ENCODE assay signal across 1 cellular context in the genomic region with DNA sequence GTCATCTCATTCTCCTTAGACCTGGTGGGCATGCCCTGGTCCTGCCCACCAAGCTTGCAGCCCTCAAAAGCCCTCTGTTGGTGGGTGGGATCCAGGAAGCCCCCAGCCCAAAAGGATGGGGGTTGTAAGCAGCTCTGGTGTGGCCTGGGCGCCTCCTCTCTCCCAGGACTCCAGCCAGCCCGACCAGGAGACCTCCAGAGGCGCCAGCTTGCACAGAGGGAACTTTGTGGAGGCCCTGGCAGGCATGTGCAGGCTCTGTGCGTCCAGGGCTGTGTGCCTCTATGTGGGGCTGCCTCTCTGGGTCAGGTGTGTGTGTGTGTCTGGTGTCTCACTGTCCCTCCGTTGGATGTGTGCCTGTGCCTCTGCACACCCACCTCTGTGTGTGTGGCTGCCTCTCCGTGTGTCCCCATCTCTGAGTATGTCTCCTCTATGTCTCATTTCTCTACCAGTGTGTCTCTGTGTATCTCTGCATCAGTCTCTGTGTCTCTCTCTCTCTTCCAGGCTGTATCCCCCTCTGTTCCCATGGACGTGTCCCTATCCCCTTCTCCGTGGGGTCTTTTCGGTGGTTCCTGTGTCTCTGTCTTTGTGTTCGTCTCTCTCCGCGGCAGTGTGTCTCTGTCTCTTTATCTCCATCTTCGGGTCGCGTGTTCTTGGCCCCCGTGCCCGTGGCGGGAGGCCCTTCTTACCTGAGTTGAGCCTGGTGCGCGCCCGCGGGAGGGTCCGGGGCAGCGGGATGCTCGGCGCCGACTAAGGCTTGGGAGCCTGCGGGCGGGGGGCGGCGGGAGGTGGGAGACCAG.
TF ChIP-seq lines count a peak whose summit lies in the region.

No MANE protein-coding gene starts in this region.

TF ChIP-seq in HEK293, 187 proteins besides CTCF, POLR2A, EP300 and RAD21 (continued from another document and continues in another):
- TF ChIP-seq, protein P1, sequence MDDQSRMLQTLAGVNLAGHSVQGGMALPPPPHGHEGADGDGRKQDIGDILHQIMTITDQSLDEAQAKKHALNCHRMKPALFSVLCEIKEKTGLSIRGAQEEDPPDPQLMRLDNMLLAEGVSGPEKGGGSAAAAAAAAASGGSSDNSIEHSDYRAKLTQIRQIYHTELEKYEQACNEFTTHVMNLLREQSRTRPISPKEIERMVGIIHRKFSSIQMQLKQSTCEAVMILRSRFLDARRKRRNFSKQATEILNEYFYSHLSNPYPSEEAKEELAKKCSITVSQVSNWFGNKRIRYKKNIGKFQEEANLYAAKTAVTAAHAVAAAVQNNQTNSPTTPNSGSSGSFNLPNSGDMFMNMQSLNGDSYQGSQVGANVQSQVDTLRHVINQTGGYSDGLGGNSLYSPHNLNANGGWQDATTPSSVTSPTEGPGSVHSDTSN (CRISPR knock-in tag; IDR thresholded peaks at IDR 0.05): no peak
- TF ChIP-seq ZBTB8A (tag by site-specific recombination; IDR thresholded peaks at IDR 0.05): peak; percentile 57
- TF ChIP-seq ZNF184 (tag by site-specific recombination; IDR thresholded peaks at IDR 0.05): no peak
- TF ChIP-seq, protein P2, sequence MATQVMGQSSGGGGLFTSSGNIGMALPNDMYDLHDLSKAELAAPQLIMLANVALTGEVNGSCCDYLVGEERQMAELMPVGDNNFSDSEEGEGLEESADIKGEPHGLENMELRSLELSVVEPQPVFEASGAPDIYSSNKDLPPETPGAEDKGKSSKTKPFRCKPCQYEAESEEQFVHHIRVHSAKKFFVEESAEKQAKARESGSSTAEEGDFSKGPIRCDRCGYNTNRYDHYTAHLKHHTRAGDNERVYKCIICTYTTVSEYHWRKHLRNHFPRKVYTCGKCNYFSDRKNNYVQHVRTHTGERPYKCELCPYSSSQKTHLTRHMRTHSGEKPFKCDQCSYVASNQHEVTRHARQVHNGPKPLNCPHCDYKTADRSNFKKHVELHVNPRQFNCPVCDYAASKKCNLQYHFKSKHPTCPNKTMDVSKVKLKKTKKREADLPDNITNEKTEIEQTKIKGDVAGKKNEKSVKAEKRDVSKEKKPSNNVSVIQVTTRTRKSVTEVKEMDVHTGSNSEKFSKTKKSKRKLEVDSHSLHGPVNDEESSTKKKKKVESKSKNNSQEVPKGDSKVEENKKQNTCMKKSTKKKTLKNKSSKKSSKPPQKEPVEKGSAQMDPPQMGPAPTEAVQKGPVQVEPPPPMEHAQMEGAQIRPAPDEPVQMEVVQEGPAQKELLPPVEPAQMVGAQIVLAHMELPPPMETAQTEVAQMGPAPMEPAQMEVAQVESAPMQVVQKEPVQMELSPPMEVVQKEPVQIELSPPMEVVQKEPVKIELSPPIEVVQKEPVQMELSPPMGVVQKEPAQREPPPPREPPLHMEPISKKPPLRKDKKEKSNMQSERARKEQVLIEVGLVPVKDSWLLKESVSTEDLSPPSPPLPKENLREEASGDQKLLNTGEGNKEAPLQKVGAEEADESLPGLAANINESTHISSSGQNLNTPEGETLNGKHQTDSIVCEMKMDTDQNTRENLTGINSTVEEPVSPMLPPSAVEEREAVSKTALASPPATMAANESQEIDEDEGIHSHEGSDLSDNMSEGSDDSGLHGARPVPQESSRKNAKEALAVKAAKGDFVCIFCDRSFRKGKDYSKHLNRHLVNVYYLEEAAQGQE (tag by site-specific recombination; IDR thresholded peaks at IDR 0.05): no peak
- peak; percentile 73 for TF ChIP-seq ZIC2 (tag by site-specific recombination; IDR thresholded peaks at IDR 0.05)
- TF ChIP-seq REPIN1 (tag by site-specific recombination; IDR thresholded peaks at IDR 0.05; ENCODE audit: low read depth): no peak
- TF ChIP-seq MYNN (tag by site-specific recombination; IDR thresholded peaks at IDR 0.05; ENCODE audit: borderline replicate concordance): no peak
- no peak for TF ChIP-seq ZNF114 (tag by site-specific recombination; IDR thresholded peaks at IDR 0.05)
- TF ChIP-seq ZNF354C (tag by site-specific recombination; IDR thresholded peaks at IDR 0.05; ENCODE audit: borderline replicate concordance, low read depth): no peak
- TF ChIP-seq, protein P3, sequence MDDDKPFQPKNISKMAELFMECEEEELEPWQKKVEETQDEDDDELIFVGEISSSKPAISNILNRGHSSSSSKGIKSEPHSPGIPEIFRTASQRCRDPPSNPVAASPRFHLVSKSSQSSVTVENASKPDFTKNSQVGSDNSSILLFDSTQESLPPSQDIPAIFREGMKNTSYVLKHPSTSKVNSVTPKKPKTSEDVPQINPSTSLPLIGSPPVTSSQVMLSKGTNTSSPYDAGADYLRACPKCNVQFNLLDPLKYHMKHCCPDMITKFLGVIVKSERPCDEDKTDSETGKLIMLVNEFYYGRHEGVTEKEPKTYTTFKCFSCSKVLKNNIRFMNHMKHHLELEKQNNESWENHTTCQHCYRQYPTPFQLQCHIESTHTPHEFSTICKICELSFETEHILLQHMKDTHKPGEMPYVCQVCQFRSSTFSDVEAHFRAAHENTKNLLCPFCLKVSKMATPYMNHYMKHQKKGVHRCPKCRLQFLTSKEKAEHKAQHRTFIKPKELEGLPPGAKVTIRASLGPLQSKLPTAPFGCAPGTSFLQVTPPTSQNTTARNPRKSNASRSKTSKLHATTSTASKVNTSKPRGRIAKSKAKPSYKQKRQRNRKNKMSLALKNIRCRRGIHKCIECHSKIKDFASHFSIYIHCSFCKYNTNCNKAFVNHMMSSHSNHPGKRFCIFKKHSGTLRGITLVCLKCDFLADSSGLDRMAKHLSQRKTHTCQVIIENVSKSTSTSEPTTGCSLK (tag by site-specific recombination; IDR thresholded peaks at IDR 0.05): no peak
- no peak for TF ChIP-seq ZNF214 (tag by site-specific recombination; IDR thresholded peaks at IDR 0.05; ENCODE audit: borderline replicate concordance)
- TF ChIP-seq IKZF3 (tag by site-specific recombination; IDR thresholded peaks at IDR 0.05): no peak
- TF ChIP-seq ZNF221 (tag by site-specific recombination; IDR thresholded peaks at IDR 0.05; ENCODE audit: borderline replicate concordance): no peak
- no peak for TF ChIP-seq SCRT2 (tag by site-specific recombination; IDR thresholded peaks at IDR 0.05)
- no peak for TF ChIP-seq ZNF10 (tag by site-specific recombination; IDR thresholded peaks at IDR 0.05)
- TF ChIP-seq, protein P4, sequence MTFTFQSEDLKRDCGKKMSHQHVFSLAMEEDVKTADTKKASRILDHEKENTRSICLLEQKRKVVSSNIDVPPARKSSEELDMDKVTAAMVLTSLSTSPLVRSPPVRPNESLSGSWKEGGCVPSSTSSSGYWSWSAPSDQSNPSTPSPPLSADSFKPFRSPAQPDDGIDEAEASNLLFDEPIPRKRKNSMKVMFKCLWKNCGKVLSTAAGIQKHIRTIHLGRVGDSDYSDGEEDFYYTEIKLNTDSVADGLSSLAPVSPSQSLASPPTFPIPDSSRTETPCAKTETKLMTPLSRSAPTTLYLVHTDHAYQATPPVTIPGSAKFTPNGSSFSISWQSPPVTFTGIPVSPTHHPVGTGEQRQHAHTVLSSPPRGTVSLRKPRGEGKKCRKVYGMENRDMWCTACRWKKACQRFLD (tag by site-specific recombination; IDR thresholded peaks at IDR 0.05): no peak
- TF ChIP-seq, protein P5, sequence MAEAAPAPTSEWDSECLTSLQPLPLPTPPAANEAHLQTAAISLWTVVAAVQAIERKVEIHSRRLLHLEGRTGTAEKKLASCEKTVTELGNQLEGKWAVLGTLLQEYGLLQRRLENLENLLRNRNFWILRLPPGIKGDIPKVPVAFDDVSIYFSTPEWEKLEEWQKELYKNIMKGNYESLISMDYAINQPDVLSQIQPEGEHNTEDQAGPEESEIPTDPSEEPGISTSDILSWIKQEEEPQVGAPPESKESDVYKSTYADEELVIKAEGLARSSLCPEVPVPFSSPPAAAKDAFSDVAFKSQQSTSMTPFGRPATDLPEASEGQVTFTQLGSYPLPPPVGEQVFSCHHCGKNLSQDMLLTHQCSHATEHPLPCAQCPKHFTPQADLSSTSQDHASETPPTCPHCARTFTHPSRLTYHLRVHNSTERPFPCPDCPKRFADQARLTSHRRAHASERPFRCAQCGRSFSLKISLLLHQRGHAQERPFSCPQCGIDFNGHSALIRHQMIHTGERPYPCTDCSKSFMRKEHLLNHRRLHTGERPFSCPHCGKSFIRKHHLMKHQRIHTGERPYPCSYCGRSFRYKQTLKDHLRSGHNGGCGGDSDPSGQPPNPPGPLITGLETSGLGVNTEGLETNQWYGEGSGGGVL (tag by site-specific recombination; IDR thresholded peaks at IDR 0.05): peak; percentile 57
- no peak for TF ChIP-seq ZNF473 (tag by site-specific recombination; IDR thresholded peaks at IDR 0.05)
- TF ChIP-seq, protein P6, sequence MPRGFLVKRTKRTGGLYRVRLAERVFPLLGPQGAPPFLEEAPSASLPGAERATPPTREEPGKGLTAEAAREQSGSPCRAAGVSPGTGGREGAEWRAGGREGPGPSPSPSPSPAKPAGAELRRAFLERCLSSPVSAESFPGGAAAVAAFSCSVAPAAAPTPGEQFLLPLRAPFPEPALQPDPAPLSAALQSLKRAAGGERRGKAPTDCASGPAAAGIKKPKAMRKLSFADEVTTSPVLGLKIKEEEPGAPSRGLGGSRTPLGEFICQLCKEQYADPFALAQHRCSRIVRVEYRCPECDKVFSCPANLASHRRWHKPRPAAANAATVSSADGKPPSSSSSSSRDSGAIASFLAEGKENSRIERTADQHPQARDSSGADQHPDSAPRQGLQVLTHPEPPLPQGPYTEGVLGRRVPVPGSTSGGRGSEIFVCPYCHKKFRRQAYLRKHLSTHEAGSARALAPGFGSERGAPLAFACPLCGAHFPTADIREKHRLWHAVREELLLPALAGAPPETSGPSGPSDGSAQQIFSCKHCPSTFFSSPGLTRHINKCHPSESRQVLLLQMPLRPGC (tag by site-specific recombination; IDR thresholded peaks at IDR 0.05): no peak
- TF ChIP-seq GLIS2 (tag by site-specific recombination; IDR thresholded peaks at IDR 0.05): peak; percentile 20
- no peak for TF ChIP-seq ZFP37 (tag by site-specific recombination; IDR thresholded peaks at IDR 0.05)
- TF ChIP-seq ZNF248 (tag by site-specific recombination; IDR thresholded peaks at IDR 0.05): no peak
- TF ChIP-seq ZEB2 (tag by site-specific recombination; IDR thresholded peaks at IDR 0.05): peak; percentile 30; the same call in 1 of the 2 replicates
- no peak for TF ChIP-seq ZNF138 (tag by site-specific recombination; IDR thresholded peaks at IDR 0.05; ENCODE audit: borderline replicate concordance)
- no peak for TF ChIP-seq SP3 (tag by site-specific recombination; IDR thresholded peaks at IDR 0.05)
- no peak for TF ChIP-seq SCRT1 (tag by site-specific recombination; IDR thresholded peaks at IDR 0.05; ENCODE audit: borderline replicate concordance)
- TF ChIP-seq RBAK (tag by site-specific recombination; IDR thresholded peaks at IDR 0.05): no peak
- TF ChIP-seq, protein P7, sequence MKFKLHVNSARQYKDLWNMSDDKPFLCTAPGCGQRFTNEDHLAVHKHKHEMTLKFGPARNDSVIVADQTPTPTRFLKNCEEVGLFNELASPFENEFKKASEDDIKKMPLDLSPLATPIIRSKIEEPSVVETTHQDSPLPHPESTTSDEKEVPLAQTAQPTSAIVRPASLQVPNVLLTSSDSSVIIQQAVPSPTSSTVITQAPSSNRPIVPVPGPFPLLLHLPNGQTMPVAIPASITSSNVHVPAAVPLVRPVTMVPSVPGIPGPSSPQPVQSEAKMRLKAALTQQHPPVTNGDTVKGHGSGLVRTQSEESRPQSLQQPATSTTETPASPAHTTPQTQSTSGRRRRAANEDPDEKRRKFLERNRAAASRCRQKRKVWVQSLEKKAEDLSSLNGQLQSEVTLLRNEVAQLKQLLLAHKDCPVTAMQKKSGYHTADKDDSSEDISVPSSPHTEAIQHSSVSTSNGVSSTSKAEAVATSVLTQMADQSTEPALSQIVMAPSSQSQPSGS (tag by site-specific recombination; IDR thresholded peaks at IDR 0.05; ENCODE audit: low read depth): no peak
- TF ChIP-seq, protein P8, sequence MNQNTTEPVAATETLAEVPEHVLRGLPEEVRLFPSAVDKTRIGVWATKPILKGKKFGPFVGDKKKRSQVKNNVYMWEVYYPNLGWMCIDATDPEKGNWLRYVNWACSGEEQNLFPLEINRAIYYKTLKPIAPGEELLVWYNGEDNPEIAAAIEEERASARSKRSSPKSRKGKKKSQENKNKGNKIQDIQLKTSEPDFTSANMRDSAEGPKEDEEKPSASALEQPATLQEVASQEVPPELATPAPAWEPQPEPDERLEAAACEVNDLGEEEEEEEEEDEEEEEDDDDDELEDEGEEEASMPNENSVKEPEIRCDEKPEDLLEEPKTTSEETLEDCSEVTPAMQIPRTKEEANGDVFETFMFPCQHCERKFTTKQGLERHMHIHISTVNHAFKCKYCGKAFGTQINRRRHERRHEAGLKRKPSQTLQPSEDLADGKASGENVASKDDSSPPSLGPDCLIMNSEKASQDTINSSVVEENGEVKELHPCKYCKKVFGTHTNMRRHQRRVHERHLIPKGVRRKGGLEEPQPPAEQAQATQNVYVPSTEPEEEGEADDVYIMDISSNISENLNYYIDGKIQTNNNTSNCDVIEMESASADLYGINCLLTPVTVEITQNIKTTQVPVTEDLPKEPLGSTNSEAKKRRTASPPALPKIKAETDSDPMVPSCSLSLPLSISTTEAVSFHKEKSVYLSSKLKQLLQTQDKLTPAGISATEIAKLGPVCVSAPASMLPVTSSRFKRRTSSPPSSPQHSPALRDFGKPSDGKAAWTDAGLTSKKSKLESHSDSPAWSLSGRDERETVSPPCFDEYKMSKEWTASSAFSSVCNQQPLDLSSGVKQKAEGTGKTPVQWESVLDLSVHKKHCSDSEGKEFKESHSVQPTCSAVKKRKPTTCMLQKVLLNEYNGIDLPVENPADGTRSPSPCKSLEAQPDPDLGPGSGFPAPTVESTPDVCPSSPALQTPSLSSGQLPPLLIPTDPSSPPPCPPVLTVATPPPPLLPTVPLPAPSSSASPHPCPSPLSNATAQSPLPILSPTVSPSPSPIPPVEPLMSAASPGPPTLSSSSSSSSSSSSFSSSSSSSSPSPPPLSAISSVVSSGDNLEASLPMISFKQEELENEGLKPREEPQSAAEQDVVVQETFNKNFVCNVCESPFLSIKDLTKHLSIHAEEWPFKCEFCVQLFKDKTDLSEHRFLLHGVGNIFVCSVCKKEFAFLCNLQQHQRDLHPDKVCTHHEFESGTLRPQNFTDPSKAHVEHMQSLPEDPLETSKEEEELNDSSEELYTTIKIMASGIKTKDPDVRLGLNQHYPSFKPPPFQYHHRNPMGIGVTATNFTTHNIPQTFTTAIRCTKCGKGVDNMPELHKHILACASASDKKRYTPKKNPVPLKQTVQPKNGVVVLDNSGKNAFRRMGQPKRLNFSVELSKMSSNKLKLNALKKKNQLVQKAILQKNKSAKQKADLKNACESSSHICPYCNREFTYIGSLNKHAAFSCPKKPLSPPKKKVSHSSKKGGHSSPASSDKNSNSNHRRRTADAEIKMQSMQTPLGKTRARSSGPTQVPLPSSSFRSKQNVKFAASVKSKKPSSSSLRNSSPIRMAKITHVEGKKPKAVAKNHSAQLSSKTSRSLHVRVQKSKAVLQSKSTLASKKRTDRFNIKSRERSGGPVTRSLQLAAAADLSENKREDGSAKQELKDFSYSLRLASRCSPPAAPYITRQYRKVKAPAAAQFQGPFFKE (tag by site-specific recombination; IDR thresholded peaks at IDR 0.05; ENCODE audit: borderline replicate concordance): no peak
- no peak for TF ChIP-seq PRDM1 (tag by site-specific recombination; IDR thresholded peaks at IDR 0.05)
- peak; percentile 51; the same call in 1 of the 2 replicates for TF ChIP-seq ZBTB17 (tag by site-specific recombination; IDR thresholded peaks at IDR 0.05)
- no peak for TF ChIP-seq KLF8 (tag by site-specific recombination; IDR thresholded peaks at IDR 0.05)
- TF ChIP-seq, protein P9, sequence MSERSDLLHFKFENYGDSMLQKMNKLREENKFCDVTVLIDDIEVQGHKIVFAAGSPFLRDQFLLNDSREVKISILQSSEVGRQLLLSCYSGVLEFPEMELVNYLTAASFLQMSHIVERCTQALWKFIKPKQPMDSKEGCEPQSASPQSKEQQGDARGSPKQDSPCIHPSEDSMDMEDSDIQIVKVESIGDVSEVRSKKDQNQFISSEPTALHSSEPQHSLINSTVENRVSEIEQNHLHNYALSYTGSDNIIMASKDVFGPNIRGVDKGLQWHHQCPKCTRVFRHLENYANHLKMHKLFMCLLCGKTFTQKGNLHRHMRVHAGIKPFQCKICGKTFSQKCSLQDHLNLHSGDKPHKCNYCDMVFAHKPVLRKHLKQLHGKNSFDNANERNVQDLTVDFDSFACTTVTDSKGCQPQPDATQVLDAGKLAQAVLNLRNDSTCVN (tag by site-specific recombination; optimal IDR thresholded peaks at IDR 0.05): peak; percentile 68
- TF ChIP-seq ZBTB7A (tag by site-specific recombination; IDR thresholded peaks at IDR 0.05; ENCODE audit: low read depth): no peak
